In genomic region chrX:71107245-71107644, GRCh38 we compare ENCODE assay signal across 1 cellular context.
TF ChIP-seq lines count a peak whose summit lies in the region.

No MANE protein-coding gene starts in this region.

TF ChIP-seq in K562, 482 proteins besides CTCF, POLR2A, EP300 and RAD21:
- no peak for TF ChIP-seq ZNF668 (CRISPR knock-in tag; IDR thresholded peaks at IDR 0.05)
- peak; percentile 94 for TF ChIP-seq ZBTB40 (IDR thresholded peaks at IDR 0.05)
- no peak; the same call in 1 of the 2 replicates for TF ChIP-seq ZBTB40 (CRISPR knock-in tag; IDR thresholded peaks at IDR 0.05)
- TF ChIP-seq FOSL1 (tag; conservative IDR thresholded peaks at IDR 0.05) = no peak
- no peak for TF ChIP-seq NCOA1 (IDR thresholded peaks at IDR 0.05; ENCODE audit: low read depth)
